ENCODE assay signal across 8 cellular contexts in genomic region chr12:57744194-57744776, GRCh38. TPM values are rescaled to one million over a fixed set of nuclear protein-coding genes. Genes with fewer than 3 reads are reported as not detected.
DNase-seq lines count a peak whose midpoint lies in the region; ATAC-seq and TF ChIP-seq lines count a peak whose summit lies in the region.

No MANE protein-coding gene starts in this region.

- H3K36me3 ChIP-seq in RWPE2 (ENCODE audit: low read depth), result peaks cover 31% of the 10 kb centered on the region
- peaks cover 3% of the 10 kb centered on the region for H3K36me3 ChIP-seq in hepatocyte (replicated peaks; ENCODE audit: insufficient read depth, low read depth)
- no peaks in the 10 kb centered on the region for H3K36me3 ChIP-seq in smooth muscle cell (ENCODE audit: low read depth)

- WGBS in hepatocyte (ENCODE audit: low lambda C conversion rate, missing lambda C conversion rate), result 45% methylated on average over 15 of the region's 21 CpGs
- 37% methylated on average over 21 of the region's 21 CpGs for WGBS in smooth muscle cell (ENCODE audit: low lambda C conversion rate)

- no peak for DNase-seq in AG04450 (ENCODE audit: low read depth, low spot score)
- DNase-seq in RWPE2 (ENCODE audit: low spot score), result no peak
- DNase-seq in activated naive CD8-positive, alpha-beta T cell treated with anti-CD3 and anti-CD28 coated beads, Interleukin-2, amount 10 ng/mL, durations not matched to agents 7 days and 5 days, result peak; percentile 82
- no peak for DNase-seq in hepatocyte (ENCODE audit: low spot score)
- DNase-seq in smooth muscle cell (lab: John Stamatoyannopoulos, UW; ENCODE audit: unreplicated experiment), result no peak
- no peak for DNase-seq in occipital lobe (lab: John Stamatoyannopoulos, UW)

- H3F3A ChIP-seq in smooth muscle cell (ENCODE audit: low read depth), result peaks cover 18% of the 10 kb centered on the region

- peak overlapping the region; percentile 58 for H3K4me2 ChIP-seq in hepatocyte
- H3K4me2 ChIP-seq in smooth muscle cell, result peak overlapping the region; percentile 86

- peaks cover 9% of the 10 kb centered on the region for H3K4me1 ChIP-seq in RWPE2 (ENCODE audit: insufficient read depth, poor library complexity, severe bottlenecking)
- H3K4me1 ChIP-seq in hepatocyte (ENCODE audit: insufficient read depth), result peaks cover 4% of the 10 kb centered on the region
- H3K4me1 ChIP-seq in smooth muscle cell (ENCODE audit: low read depth), result peaks cover 8% of the 10 kb centered on the region

- ATAC-seq in GM18517 (IDR thresholded peaks at IDR 0.05; ENCODE audit: unreplicated experiment), result peak; percentile 20
- ATAC-seq in HG03025 (IDR thresholded peaks at IDR 0.05; ENCODE audit: low FRiP score, unreplicated experiment), result peak; percentile 16
- peak; percentile 49 for ATAC-seq in RWPE2 (ENCODE audit: low read depth)
- ATAC-seq in activated naive CD8-positive, alpha-beta T cell treated with anti-CD3 and anti-CD28 coated beads, Interleukin-2, amount 10 ng/mL, durations not matched to agents 7 days and 5 days (ENCODE audit: low read depth), result peak; percentile 31

- H3K9me3 Mint-ChIP-seq in activated naive CD8-positive, alpha-beta T cell treated with anti-CD3 and anti-CD28 coated beads, Interleukin-2, amount 10 ng/mL, durations not matched to agents 7 days and 5 days, result no peaks in the 10 kb centered on the region

- CTCF ChIA-PET in AG04450 (lab: Charles Lee), result interaction anchor here (0.8 to 2.4 kb wide), 3 partner anchors 12 to 153 kb away, joined by 3 to 10 read pairs (median 9); no protein-coding TSS in a partner anchor

- H3K27me3 Mint-ChIP-seq in activated naive CD8-positive, alpha-beta T cell treated with anti-CD3 and anti-CD28 coated beads, Interleukin-2, amount 10 ng/mL, durations not matched to agents 7 days and 5 days, result no peaks in the 10 kb centered on the region

- no peaks in the 10 kb centered on the region for H3K9me2 ChIP-seq in hepatocyte (replicated peaks; ENCODE audit: insufficient read depth)

- H3K4me3 ChIP-seq in AG04450 (ENCODE audit: low read depth, low read length) (peak overlapping the region; percentile 94), RWPE2 (ENCODE audit: severe bottlenecking) (peak overlapping the region; percentile 74), hepatocyte (no peak overlapping the region), smooth muscle cell (peak overlapping the region; percentile 73)

- peaks cover 43% of the 10 kb centered on the region for H3K4me1 Mint-ChIP-seq in activated naive CD8-positive, alpha-beta T cell treated with anti-CD3 and anti-CD28 coated beads, Interleukin-2, amount 10 ng/mL, durations not matched to agents 7 days and 5 days

- H2AFZ ChIP-seq in hepatocyte (no peak overlapping the region), smooth muscle cell (ENCODE audit: low read depth) (peak overlapping the region; percentile 67)

- TF ChIP-seq CTCF in AG04450 (IDR thresholded peaks at IDR 0.05; ENCODE audit: low read depth, low read length) (no peak), RWPE2 (IDR thresholded peaks at IDR 0.05; ENCODE audit: poor library complexity, severe bottlenecking) (no peak), hepatocyte (IDR thresholded peaks at IDR 0.05; ENCODE audit: poor library complexity) (no peak), smooth muscle cell (IDR thresholded peaks at IDR 0.05; ENCODE audit: borderline replicate concordance, insufficient read depth, poor library complexity, severe bottlenecking) (no peak)

- H3K9me3 ChIP-seq in AG04450 (ENCODE audit: control insufficient read depth, insufficient read depth, low read length), result no peaks in the 10 kb centered on the region
- no peaks in the 10 kb centered on the region for H3K9me3 ChIP-seq in RWPE2 (ENCODE audit: severe bottlenecking)
- H3K9me3 ChIP-seq in hepatocyte (ENCODE audit: low read depth), result no peaks in the 10 kb centered on the region
- H3K9me3 ChIP-seq in smooth muscle cell (replicated peaks; ENCODE audit: low read depth), result no peaks in the 10 kb centered on the region

- peak overlapping the region; percentile 97 for H3K27ac ChIP-seq in AG04450 (ENCODE audit: low read depth, low read length)
- peak overlapping the region; percentile 80 for H3K27ac ChIP-seq in RWPE2 (ENCODE audit: poor library complexity, severe bottlenecking)
- H3K27ac ChIP-seq in hepatocyte, result peak overlapping the region; percentile 97
- H3K27ac ChIP-seq in smooth muscle cell (ENCODE audit: low read depth), result peak overlapping the region; percentile 92

- peak overlapping the region; percentile 87 for H3K4me3 Mint-ChIP-seq in activated naive CD8-positive, alpha-beta T cell treated with anti-CD3 and anti-CD28 coated beads, Interleukin-2, amount 10 ng/mL, durations not matched to agents 7 days and 5 days

- H3K79me2 ChIP-seq in hepatocyte (peaks cover 9% of the 10 kb centered on the region), smooth muscle cell (ENCODE audit: low read depth) (no peaks in the 10 kb centered on the region)

- H3K27me3 ChIP-seq in AG04450 (ENCODE audit: control insufficient read depth, insufficient read depth, low read length) (peaks cover 30% of the 10 kb centered on the region), RWPE2 (ENCODE audit: insufficient read depth, poor library complexity, severe bottlenecking) (peaks cover 13% of the 10 kb centered on the region), hepatocyte (peaks cover 42% of the 10 kb centered on the region), smooth muscle cell (ENCODE audit: low read depth) (peaks cover 39% of the 10 kb centered on the region)

- H3K9ac ChIP-seq in smooth muscle cell (ENCODE audit: low read depth), result peak overlapping the region; percentile 96

- peaks cover 12% of the 10 kb centered on the region for H3K36me3 Mint-ChIP-seq in activated naive CD8-positive, alpha-beta T cell treated with anti-CD3 and anti-CD28 coated beads, Interleukin-2, amount 10 ng/mL, durations not matched to agents 7 days and 5 days

- H4K20me1 ChIP-seq in hepatocyte (ENCODE audit: insufficient read depth, poor library complexity, severe bottlenecking) (no peaks in the 10 kb centered on the region), smooth muscle cell (ENCODE audit: low read depth) (no peaks in the 10 kb centered on the region)

- peak overlapping the region; percentile 99 for H3K27ac Mint-ChIP-seq in activated naive CD8-positive, alpha-beta T cell treated with anti-CD3 and anti-CD28 coated beads, Interleukin-2, amount 10 ng/mL, durations not matched to agents 7 days and 5 days

- POLR2A ChIA-PET in AG04450 (lab: Yijun Ruan, JAX), result interaction anchor here (0.6 to 2.5 kb wide), 7 partner anchors 8 to 352 kb away, joined by 3 to 8 read pairs (median 3); partner anchors contain the start of genes EEF1AKMT3 and METTL1
- POLR2A ChIA-PET in activated naive CD8-positive, alpha-beta T cell treated with anti-CD3 and anti-CD28 coated beads, Interleukin-2, amount 10 ng/mL, durations not matched to agents 7 days and 5 days (lab: Charles Lee), result interaction anchor here (0.6 to 1.5 kb wide), 13 partner anchors 10 to 1428 kb away, joined by 3 to 7 read pairs (median 3); partner anchors contain the start of genes CNPY2, DDIT3 and PIP4K2C

RNA-seq across cellular contexts. Expression of gene TSPAN31, which starts 0.6 kb away (rescaled TPM):
- polyA plus RNA-seq in AG04450 (2011; rRNA removed) (32.7 and 45.9 TPM in 2 replicates), hepatocyte (54.9 and 69.2 TPM in 2 replicates), smooth muscle cell (48.6 and 55.1 TPM in 2 replicates)
- polyA minus RNA-seq in AG04450 (2011; rRNA and poly(A)+ RNA removed), result 38.6 and 54.6 TPM in 2 replicates
- total RNA-seq in activated naive CD8-positive, alpha-beta T cell treated with anti-CD3 and anti-CD28 coated beads, Interleukin-2, amount 10 ng/mL, durations not matched to agents 7 days and 5 days, result 10 to 100 TPM; 19.6 to 23.2 TPM
- total RNA-seq in hepatocyte (77.6 and 81.3 TPM in 2 replicates), smooth muscle cell (68.0 and 105 TPM in 2 replicates), occipital lobe (41.0 TPM)

RNA-seq across cellular contexts. Expression of gene AGAP2, which starts 5.7 kb away (rescaled TPM):
- 0.02 and 0.06 TPM in 2 replicates for polyA plus RNA-seq in AG04450 (2011; rRNA removed)
- polyA minus RNA-seq in AG04450 (2011; rRNA and poly(A)+ RNA removed), result 0.22 and 0.37 TPM in 2 replicates
- 10 to 100 TPM; 68.3 to 71.6 TPM for total RNA-seq in activated naive CD8-positive, alpha-beta T cell treated with anti-CD3 and anti-CD28 coated beads, Interleukin-2, amount 10 ng/mL, durations not matched to agents 7 days and 5 days
- 0.33 and 0.76 TPM in 2 replicates for total RNA-seq in hepatocyte
- polyA plus RNA-seq in hepatocyte, result 0.04 TPM in 2 replicates
- not detected in 2 replicates for total RNA-seq in smooth muscle cell
- polyA plus RNA-seq in smooth muscle cell, result not detected in 2 replicates
- total RNA-seq in occipital lobe, result 25.6 TPM

RNA-seq across cellular contexts. Expression of gene CDK4, which starts 7.8 kb away (rescaled TPM):
- 251 and 288 TPM in 2 replicates for polyA plus RNA-seq in AG04450 (2011; rRNA removed)
- 141 and 192 TPM in 2 replicates for polyA minus RNA-seq in AG04450 (2011; rRNA and poly(A)+ RNA removed)
- total RNA-seq in activated naive CD8-positive, alpha-beta T cell treated with anti-CD3 and anti-CD28 coated beads, Interleukin-2, amount 10 ng/mL, durations not matched to agents 7 days and 5 days, result 100 to 1,000 TPM in 1 of 2 experiments, 10 to 100 TPM in 1; 98.4 to 100 TPM
- 306 and 339 TPM in 2 replicates for total RNA-seq in hepatocyte
- polyA plus RNA-seq in hepatocyte, result 308 and 315 TPM in 2 replicates
- 144 and 158 TPM in 2 replicates for total RNA-seq in smooth muscle cell
- 215 and 235 TPM in 2 replicates for polyA plus RNA-seq in smooth muscle cell
- total RNA-seq in occipital lobe, result 59.0 TPM

RNA-seq across cellular contexts. Expression of gene MARCHF9, which starts 10.6 kb away (rescaled TPM):
- 3.6 and 3.7 TPM in 2 replicates for polyA plus RNA-seq in AG04450 (2011; rRNA removed)
- polyA minus RNA-seq in AG04450 (2011; rRNA and poly(A)+ RNA removed), result 3.7 and 5.2 TPM in 2 replicates
- total RNA-seq in activated naive CD8-positive, alpha-beta T cell treated with anti-CD3 and anti-CD28 coated beads, Interleukin-2, amount 10 ng/mL, durations not matched to agents 7 days and 5 days, result 10 to 100 TPM; 37.1 to 38.3 TPM
- 14.6 and 16.9 TPM in 2 replicates for total RNA-seq in hepatocyte
- 13.6 and 14.8 TPM in 2 replicates for polyA plus RNA-seq in hepatocyte
- total RNA-seq in smooth muscle cell, result 6.5 and 8.6 TPM in 2 replicates
- polyA plus RNA-seq in smooth muscle cell, result 3.7 and 6.8 TPM in 2 replicates
- 15.9 TPM for total RNA-seq in occipital lobe

RNA-seq across cellular contexts. Expression of gene CYP27B1, which starts 22.6 kb away (rescaled TPM):
- polyA plus RNA-seq in AG04450 (2011; rRNA removed) (0.22 and 0.29 TPM in 2 replicates), hepatocyte (0.89 and 2.3 TPM in 2 replicates), smooth muscle cell (1.3 and 1.7 TPM in 2 replicates)
- 0.30 and 0.37 TPM in 2 replicates for polyA minus RNA-seq in AG04450 (2011; rRNA and poly(A)+ RNA removed)
- total RNA-seq in activated naive CD8-positive, alpha-beta T cell treated with anti-CD3 and anti-CD28 coated beads, Interleukin-2, amount 10 ng/mL, durations not matched to agents 7 days and 5 days, result 1 to 10 TPM; 2.4 to 2.6 TPM
- total RNA-seq in hepatocyte (0.23 and 2.9 TPM in 2 replicates), smooth muscle cell (0.81 and 0.90 TPM in 2 replicates), occipital lobe (not detected)

Comparison
In these comparisons a context has a peak if more than half of its experiments do, and no peak if none do; other contexts are left out.
1. RNA of gene AGAP2, which starts 5.7 kb away (total RNA-seq): 68.3 to 71.6 TPM in activated naive CD8-positive, alpha-beta T cell treated with anti-CD3 and anti-CD28 coated beads, Interleukin-2, amount 10 ng/mL, durations not matched to agents 7 days and 5 days and 25.6 TPM in occipital lobe (single experiment); 0.33 to 0.76 TPM in hepatocyte and not detected in smooth muscle cell; every median in the first group is over 10 times any median in the second.
2. Peak in every context shown above with its lines, with median percentiles within 50 percentile points of each other: H3K27ac ChIP-seq and ATAC-seq.